Comparison of ENCODE assay signal across 1 cellular context in genomic region chr19:56974554-56975207, GRCh38.
A peak's percentile ranks its signal among the peaks of the same experiment; 100 is the strongest.
TF ChIP-seq lines count a peak whose summit lies in the region.

No MANE protein-coding gene starts in this region.

TF ChIP-seq in HepG2, 621 proteins besides CTCF, POLR2A, EP300 and RAD21 (continued from another document):
- no peak for TF ChIP-seq DNMT1 (CRISPR knock-in tag; IDR thresholded peaks at IDR 0.05)
- TF ChIP-seq HNRNPUL1 (IDR thresholded peaks at IDR 0.05; ENCODE audit: low read depth, low read length) = no peak
- TF ChIP-seq FOXP4 (CRISPR knock-in tag; IDR thresholded peaks at IDR 0.05) = peak; percentile 85
- TF ChIP-seq RBAK (CRISPR knock-in tag; IDR thresholded peaks at IDR 0.05) = no peak
- peak; percentile 22; the same call in 1 of the 2 replicates for TF ChIP-seq ZNF33B (CRISPR knock-in tag; IDR thresholded peaks at IDR 0.05)
- TF ChIP-seq WIZ (CRISPR knock-in tag; IDR thresholded peaks at IDR 0.05) = no peak
- TF ChIP-seq JUNB (CRISPR knock-in tag; IDR thresholded peaks at IDR 0.05; ENCODE audit: borderline replicate concordance) = peak; percentile 49; the same call in 1 of the 2 replicates
- no peak for TF ChIP-seq ZNF556 (CRISPR knock-in tag; IDR thresholded peaks at IDR 0.05; ENCODE audit: borderline replicate concordance)
- 0 out of 2 replicates have a peak, but pooled peaks have one; percentile 26 for TF ChIP-seq SP4 (CRISPR knock-in tag; IDR thresholded peaks at IDR 0.05)
- no peak for TF ChIP-seq NFATC3 (CRISPR knock-in tag; IDR thresholded peaks at IDR 0.05)
- TF ChIP-seq HDAC1 (CRISPR knock-in tag; IDR thresholded peaks at IDR 0.05) = peak; percentile 63
- no peak for TF ChIP-seq TCF12 (IDR thresholded peaks at IDR 0.05)
- TF ChIP-seq TCF12 (CRISPR knock-in tag; IDR thresholded peaks at IDR 0.05) = no peak
- TF ChIP-seq HOXA3 (CRISPR knock-in tag; IDR thresholded peaks at IDR 0.05) = peak; percentile 59; the same call in 1 of the 2 replicates
- no peak; the same call in 1 of the 2 replicates for TF ChIP-seq RFX3 (CRISPR knock-in tag; IDR thresholded peaks at IDR 0.05)
- TF ChIP-seq FOSL1 (CRISPR knock-in tag; IDR thresholded peaks at IDR 0.05; ENCODE audit: borderline replicate concordance) = no peak
- TF ChIP-seq ZNF292 (CRISPR knock-in tag; IDR thresholded peaks at IDR 0.05; ENCODE audit: borderline replicate concordance, low read depth) = peak; percentile 97
- TF ChIP-seq FOXA1 (IDR thresholded peaks at IDR 0.05) = no peak
- peak; percentile 49; the same call in 1 of the 2 replicates for TF ChIP-seq FOXA1 (CRISPR knock-in tag; IDR thresholded peaks at IDR 0.05)
- TF ChIP-seq ZSCAN31 (CRISPR knock-in tag; IDR thresholded peaks at IDR 0.05; ENCODE audit: low read depth) = 0 out of 2 replicates have a peak, but pooled peaks have one; percentile 42
- peak; percentile 80 for TF ChIP-seq POLR2G (IDR thresholded peaks at IDR 0.05; ENCODE audit: low read depth, low read length)
- peak; percentile 64; the same call in 1 of the 2 replicates for TF ChIP-seq SIX4 (CRISPR knock-in tag; IDR thresholded peaks at IDR 0.05)
- TF ChIP-seq HNF4A (CRISPR knock-in tag; IDR thresholded peaks at IDR 0.05) = peak; percentile 78
- no peak for TF ChIP-seq JDP2 (CRISPR knock-in tag; IDR thresholded peaks at IDR 0.05; ENCODE audit: borderline replicate concordance)
- peak; percentile 88; the same call in 1 of the 2 replicates for TF ChIP-seq MED13 (CRISPR knock-in tag; IDR thresholded peaks at IDR 0.05)
- 0 out of 2 replicates have a peak, but pooled peaks have one; percentile 55 for TF ChIP-seq ARID2 (CRISPR knock-in tag; IDR thresholded peaks at IDR 0.05; ENCODE audit: borderline replicate concordance)
- TF ChIP-seq ZNF580 (CRISPR knock-in tag; IDR thresholded peaks at IDR 0.05; ENCODE audit: borderline replicate concordance, low read depth) = 0 out of 2 replicates have a peak, but pooled peaks have one; percentile 19
- peak; percentile 95; the same call in 1 of the 2 replicates for TF ChIP-seq KDM1A (CRISPR knock-in tag; IDR thresholded peaks at IDR 0.05)
- 0 out of 2 replicates have a peak, but pooled peaks have one; percentile 42 for TF ChIP-seq PHF8 (CRISPR knock-in tag; IDR thresholded peaks at IDR 0.05)
- TF ChIP-seq HOXA9 (CRISPR knock-in tag; IDR thresholded peaks at IDR 0.05; ENCODE audit: borderline replicate concordance) = no peak
- TF ChIP-seq BCL6 (CRISPR knock-in tag; IDR thresholded peaks at IDR 0.05) = peak; percentile 86
- no peak for TF ChIP-seq ZNF333 (CRISPR knock-in tag; IDR thresholded peaks at IDR 0.05; ENCODE audit: borderline replicate concordance)
- no peak; the same call in 1 of the 2 replicates for TF ChIP-seq MIER3 (CRISPR knock-in tag; IDR thresholded peaks at IDR 0.05; ENCODE audit: borderline replicate concordance)
- TF ChIP-seq ZNF569 (CRISPR knock-in tag; IDR thresholded peaks at IDR 0.05; ENCODE audit: borderline replicate concordance) = no peak
- TF ChIP-seq UBTF (CRISPR knock-in tag; IDR thresholded peaks at IDR 0.05) = peak; percentile 44
- peak; percentile 24; the same call in 1 of the 2 replicates for TF ChIP-seq HIC2 (CRISPR knock-in tag; IDR thresholded peaks at IDR 0.05; ENCODE audit: low read depth)
- peak; percentile 53; the same call in 1 of the 2 replicates for TF ChIP-seq FOXK1 (CRISPR knock-in tag; IDR thresholded peaks at IDR 0.05; ENCODE audit: borderline replicate concordance, low read depth)
- TF ChIP-seq JARID2 (CRISPR knock-in tag; IDR thresholded peaks at IDR 0.05; ENCODE audit: insufficient replicate concordance) = peak; percentile 78
- peak; percentile 48; the same call in 1 of the 2 replicates for TF ChIP-seq KDM6A (CRISPR knock-in tag; IDR thresholded peaks at IDR 0.05; ENCODE audit: low read depth)
